Comparison of ENCODE assay signal across 20 cellular contexts in the genomic region with DNA sequence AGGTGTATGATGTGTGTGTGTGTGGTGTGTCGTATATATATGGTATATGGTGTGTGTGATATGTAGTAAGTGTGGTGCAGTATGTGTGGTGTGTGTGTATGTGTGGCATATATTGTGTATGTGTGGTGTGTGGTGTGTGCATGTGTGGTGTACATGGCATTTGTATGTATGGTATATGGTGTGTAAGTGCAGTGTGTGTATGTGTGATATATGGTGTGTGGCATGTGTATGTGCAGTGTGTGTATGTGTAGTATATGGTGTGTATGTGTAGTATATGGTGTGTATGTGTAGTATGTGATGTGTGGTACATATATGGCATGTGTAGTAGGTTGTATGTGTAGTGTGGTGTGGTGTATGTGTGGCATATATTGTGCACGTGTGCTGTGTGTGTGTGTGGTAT.
DNase-seq lines count a peak whose midpoint lies in the region; ATAC-seq, FAIRE-seq and TF ChIP-seq lines count a peak whose summit lies in the region.
"Had no signal": no experiment of that assay in that cellular context is flagged by ENCODE, and none has a peak within 500 bp of the region (broad histone marks: within the 10 kb centered on the region; RNA-seq: fewer than 3 reads in every experiment).

No MANE protein-coding gene starts in this region.

- no peak overlapping the region for H3K9ac ChIP-seq in HepG2 (ENCODE audit: insufficient read depth, low read depth, low read length)
- no peak overlapping the region for H3K9ac ChIP-seq in astrocyte (ENCODE audit: low read length)
- H3K9ac ChIP-seq in trophoblast cell (ENCODE audit: low read length): no peak overlapping the region

- in situ Hi-C loops in HepG2 (cut with HindIII; ENCODE audit: extremely low pct_ligation_motif_present, low pct_unique_long_range_greater_than_20kb): no loop called here

- peak overlapping the region; percentile 100 for H3K23ac ChIP-seq in trophoblast cell (ENCODE audit: low read length)

- no peak overlapping the region for H4K8ac ChIP-seq in trophoblast cell (ENCODE audit: low read depth, low read length)

- H3K36me3 ChIP-seq in HepG2 (replicated peaks in 1 of 2; ENCODE audit: control insufficient read depth in 1 of 2, insufficient read depth in 2 of 2, low read length in 2 of 2) (no peaks in the 10 kb centered on the region), right lobe of liver (no peaks in the 10 kb centered on the region), astrocyte (ENCODE audit: insufficient read depth, low read length) (no peaks in the 10 kb centered on the region), trophoblast cell (ENCODE audit: control insufficient read depth in 1 of 2, insufficient read depth in 2 of 2, low read length in 2 of 2) (no peaks in the 10 kb centered on the region)

- no peak overlapping the region for H3K14ac ChIP-seq in trophoblast cell (ENCODE audit: low read length)

- no peaks in the 10 kb centered on the region for H3K36me3 Mint-ChIP-seq in astrocyte (ENCODE audit: low read depth, unreplicated experiment)
- H3K36me3 Mint-ChIP-seq in activated T-cell treated with anti-CD3 and anti-CD28 coated beads, Interleukin-2, amount 50 U/mL, for 72 hours (ENCODE audit: insufficient read depth in 2 of 2): peaks cover 0 to 2% of the 10 kb centered on the region in 2 donors
- H3K36me3 Mint-ChIP-seq: IgD-negative memory B cell had no signal

- peaks cover 10% of the 10 kb centered on the region for H3K9me3 Mint-ChIP-seq in astrocyte (ENCODE audit: unreplicated experiment)
- H3K9me3 Mint-ChIP-seq in activated T-cell treated with anti-CD3 and anti-CD28 coated beads, Interleukin-2, amount 50 U/mL, for 72 hours: peaks cover 4% of the 10 kb centered on the region in 2 donors

- no peak for TF ChIP-seq RAD21 in HepG2 (CRISPR knock-in tag; IDR thresholded peaks at IDR 0.05)

- H3K18ac ChIP-seq in trophoblast cell (ENCODE audit: low read length): no peak overlapping the region

- no peak overlapping the region for H2BK12ac ChIP-seq in trophoblast cell (ENCODE audit: low read length)

- no peak for FAIRE-seq in HepG2 (lab: Jason Lieb, UNC)
- FAIRE-seq in astrocyte (lab: Jason Lieb, UNC): peak; percentile 23
- FAIRE-seq: A549 had no signal

- no peak overlapping the region for H3K27ac Mint-ChIP-seq in astrocyte (ENCODE audit: unreplicated experiment)
- H3K27ac Mint-ChIP-seq in activated T-cell treated with anti-CD3 and anti-CD28 coated beads, Interleukin-2, amount 50 U/mL, for 72 hours: no peak overlapping the region
- H3K27ac Mint-ChIP-seq: CD4-positive, alpha-beta T cell; H9; IgD-negative memory B cell had no signal

- H3K27me3 Mint-ChIP-seq in astrocyte (ENCODE audit: low read depth, unreplicated experiment): peaks cover 12% of the 10 kb centered on the region
- H3K27me3 Mint-ChIP-seq in activated T-cell treated with anti-CD3 and anti-CD28 coated beads, Interleukin-2, amount 50 U/mL, for 72 hours (ENCODE audit: low read depth): no peaks in the 10 kb centered on the region

- 64% methylated on average over 2 of the region's 2 CpGs for WGBS in HepG2 (ENCODE audit: low lambda C conversion rate)
- WGBS in right lobe of liver (ENCODE audit: insufficient coverage, low coverage, low lambda C conversion rate, missing lambda C conversion rate): 100% methylated on average over 2 of the region's 2 CpGs
- 100% methylated on average over 1 of the region's 2 CpGs for WGBS in trophoblast cell (ENCODE audit: extremely low coverage, insufficient coverage, insufficient read length)

- no peaks in the 10 kb centered on the region for H4K20me1 ChIP-seq in HepG2 (ENCODE audit: insufficient read depth, low read length)
- H4K20me1 ChIP-seq in astrocyte (ENCODE audit: insufficient read depth, low read length): no peaks in the 10 kb centered on the region

- TF ChIP-seq POLR2A in HepG2 (IDR thresholded peaks at IDR 0.05; ENCODE audit: insufficient read depth in 1 of 2, low read depth in 2 of 2, low read length in 2 of 2) (no peak), right lobe of liver (IDR thresholded peaks at IDR 0.05) (no peak)

- no peak overlapping the region for H3K27ac ChIP-seq in HepG2 (ENCODE audit: extremely low read length, insufficient read depth, low read length)
- no peak overlapping the region for H3K27ac ChIP-seq in right lobe of liver
- H3K27ac ChIP-seq in astrocyte (ENCODE audit: low read depth, low read length): no peak overlapping the region
- no peak overlapping the region for H3K27ac ChIP-seq in trophoblast cell (ENCODE audit: low read depth, low read length)
- H3K27ac ChIP-seq: 22Rv1, A549, C4-2B had no signal

- H3K4me1 ChIP-seq in HepG2 (ENCODE audit: insufficient read depth, low read length) (no peaks in the 10 kb centered on the region), right lobe of liver (no peaks in the 10 kb centered on the region), astrocyte (ENCODE audit: insufficient read depth, low read length) (no peaks in the 10 kb centered on the region), trophoblast cell (ENCODE audit: control insufficient read depth in 1 of 2, insufficient read depth in 2 of 2, low read length in 2 of 2) (no peaks in the 10 kb centered on the region)
- H3K4me1 ChIP-seq: A549, Caco-2 had no signal

- no peaks in the 10 kb centered on the region; a peak in 1 of 5 replicates for H3K27me3 ChIP-seq in HepG2 (ENCODE audit: control insufficient read depth in 1 of 2, insufficient read depth in 2 of 2, low read length in 2 of 2)
- no peaks in the 10 kb centered on the region for H3K27me3 ChIP-seq in right lobe of liver
- H3K27me3 ChIP-seq in astrocyte (ENCODE audit: insufficient read depth, low read length): no peaks in the 10 kb centered on the region
- H3K27me3 ChIP-seq in trophoblast cell (ENCODE audit: insufficient read depth, low read length): no peaks in the 10 kb centered on the region

- H2BK5ac ChIP-seq in trophoblast cell (ENCODE audit: low read depth, low read length, poor library complexity): no peak overlapping the region

- no peak overlapping the region for H3K4ac ChIP-seq in trophoblast cell (ENCODE audit: low read depth, low read length)

- H2BK120ac ChIP-seq in trophoblast cell (ENCODE audit: insufficient read depth, low read length, poor library complexity): no peak overlapping the region

- BruUV-seq in HepG2 (replicated peaks; lab: Mats Ljungman, UMichigan): no TSS peak

- TF ChIP-seq EP300 in HepG2 (IDR thresholded peaks at IDR 0.05; ENCODE audit: low read depth in 2 of 2, low read length in 2 of 2) (no peak), HepG2 (CRISPR knock-in tag; IDR thresholded peaks at IDR 0.05; ENCODE audit: borderline replicate concordance) (no peak)

- H3K79me1 ChIP-seq in trophoblast cell (ENCODE audit: low read length): no peaks in the 10 kb centered on the region

- ATAC-seq in HepG2: no peak
- ATAC-seq in right lobe of liver: no peak
- ATAC-seq in activated T-cell treated with anti-CD3 and anti-CD28 coated beads, Interleukin-2, amount 50 U/mL, for 72 hours (replicated peaks in 1 of 2): no peak
- no peak for ATAC-seq in left colon
- ATAC-seq: A549 had no signal

- H3K4me3 Mint-ChIP-seq in astrocyte (ENCODE audit: unreplicated experiment): no peak overlapping the region
- H3K4me3 Mint-ChIP-seq in activated T-cell treated with anti-CD3 and anti-CD28 coated beads, Interleukin-2, amount 50 U/mL, for 72 hours: no peak overlapping the region
- H3K4me3 Mint-ChIP-seq: CD4-positive, alpha-beta T cell; H9; IgD-negative memory B cell had no signal

- H2AFZ ChIP-seq in HepG2 (ENCODE audit: low read length) (no peak overlapping the region), astrocyte (ENCODE audit: low read depth, low read length) (no peak overlapping the region), trophoblast cell (ENCODE audit: insufficient read depth, low read length, poor library complexity) (no peak overlapping the region)

- no peaks in the 10 kb centered on the region for H3K4me1 Mint-ChIP-seq in astrocyte (ENCODE audit: low read depth, unreplicated experiment)
- H3K4me1 Mint-ChIP-seq in activated T-cell treated with anti-CD3 and anti-CD28 coated beads, Interleukin-2, amount 50 U/mL, for 72 hours (ENCODE audit: low read depth): no peaks in the 10 kb centered on the region
- H3K4me1 Mint-ChIP-seq: IgD-negative memory B cell had no signal

- DNase-seq in HepG2 (ENCODE audit: low spot score) (no peak), right lobe of liver (no peak), astrocyte (ENCODE audit: low read depth) (no peak), trophoblast cell (no peak), left colon (no peak), NK-92 (lab: John Stamatoyannopoulos, UW; ENCODE audit: unreplicated experiment) (no peak)
- DNase-seq in activated T-cell treated with anti-CD3 and anti-CD28 coated beads, Interleukin-2, amount 50 U/mL, for 72 hours: no peak
- DNase-seq: AML-193; Caco-2; CD4-positive, alpha-beta T cell; DMS153; DMS79; GDM1; GOT3; KG1 had no signal

- H2AK5ac ChIP-seq in trophoblast cell (ENCODE audit: low read length): no peak overlapping the region

- intact Hi-C loops in HepG2 (cut with micrococcal nuclease; ENCODE audit: unreplicated experiment) (no loop called here), right lobe of liver (cut with DNase I) (no loop called here), left colon (cut with DNase I, micrococcal nuclease) (no loop called here)

- H3K4me3 ChIP-seq in HepG2 (replicated peaks in 1 of 3; ENCODE audit: insufficient read depth in 1 of 3, low read depth in 2 of 3, low read length in 3 of 3) (no peak overlapping the region), right lobe of liver (no peak overlapping the region), astrocyte (ENCODE audit: insufficient read depth, low read depth, low read length) (no peak overlapping the region), trophoblast cell (ENCODE audit: low read depth, low read length) (no peak overlapping the region)
- H3K4me3 ChIP-seq: A549 had no signal

- CTCF ChIA-PET in HepG2 (lab: Yijun Ruan, JAX; ENCODE audit: low intra/inter-chr PET ratio, low total read pairs): no interaction called here

- POLR2A ChIA-PET in HepG2 (lab: Yijun Ruan, JAX): no interaction called here

- H3K9me3 ChIP-seq in HepG2 (ENCODE audit: low read length) (no peaks in the 10 kb centered on the region), right lobe of liver (no peaks in the 10 kb centered on the region), astrocyte (ENCODE audit: insufficient read depth, low read depth, low read length) (no peaks in the 10 kb centered on the region), trophoblast cell (ENCODE audit: insufficient read depth, low read depth, low read length) (no peaks in the 10 kb centered on the region)
- H3K9me3 ChIP-seq: A549, Caco-2 had no signal

- H3K79me2 ChIP-seq in HepG2 (ENCODE audit: insufficient read depth, low read length): no peaks in the 10 kb centered on the region
- no peaks in the 10 kb centered on the region for H3K79me2 ChIP-seq in astrocyte (ENCODE audit: insufficient read depth, low read length)
- H3K79me2 ChIP-seq in trophoblast cell (ENCODE audit: control insufficient read depth, insufficient read depth, low read length, poor library complexity): no peaks in the 10 kb centered on the region

- no peak overlapping the region for H4K91ac ChIP-seq in trophoblast cell (ENCODE audit: low read depth, low read length)

- H3K4me2 ChIP-seq in HepG2 (ENCODE audit: low read depth, low read length) (no peak overlapping the region), astrocyte (ENCODE audit: low read length) (no peak overlapping the region), trophoblast cell (ENCODE audit: low read length) (no peak overlapping the region)
- H3K4me2 ChIP-seq: A549 had no signal

- no peak for TF ChIP-seq CTCF in HepG2 (CRISPR knock-in tag; IDR thresholded peaks at IDR 0.05)
- TF ChIP-seq CTCF in right lobe of liver (IDR thresholded peaks at IDR 0.05): no peak
- no peak for TF ChIP-seq CTCF in astrocyte (IDR thresholded peaks at IDR 0.05; ENCODE audit: insufficient read depth, low read depth, low read length)

- no peak overlapping the region for H4K12ac ChIP-seq in trophoblast cell (ENCODE audit: low read depth, low read length)
